ENCODE assay signal across 1 cellular context in genomic region chr4:173518419-173519102, GRCh38.
TF ChIP-seq lines count a peak whose summit lies in the region.

No MANE protein-coding gene starts in this region.

TF ChIP-seq in SK-N-SH, 30 proteins besides CTCF, POLR2A, EP300 and RAD21 (continued from another document):
- no peak for TF ChIP-seq IRF3 (IDR thresholded peaks at IDR 0.05; ENCODE audit: low read depth, low read length)
- peak; percentile 29; the same call in 1 of the 2 replicates for TF ChIP-seq ELF1 (IDR thresholded peaks at IDR 0.05)
- TF ChIP-seq NFIC (IDR thresholded peaks at IDR 0.05; ENCODE audit: borderline replicate concordance), result no peak
- TF ChIP-seq TAF1 (IDR thresholded peaks at IDR 0.05; ENCODE audit: borderline replicate concordance, low read depth, low read length), result no peak
- TF ChIP-seq SMC3 (IDR thresholded peaks at IDR 0.05; ENCODE audit: low read depth, low read length), result no peak
- TF ChIP-seq SIN3A (IDR thresholded peaks at IDR 0.05; ENCODE audit: borderline replicate concordance, low read depth, low read length), result 0 out of 2 replicates have a peak, but pooled peaks have one; percentile 33
- TF ChIP-seq EZH2phosphoT487 (IDR thresholded peaks at IDR 0.05; ENCODE audit: borderline replicate concordance, low read depth), result no peak
- no peak for TF ChIP-seq FOXM1 (IDR thresholded peaks at IDR 0.05; ENCODE audit: low read depth)
- TF ChIP-seq MAX (IDR thresholded peaks at IDR 0.05; ENCODE audit: low read depth), result no peak
- no peak; the same call in 1 of the 2 replicates for TF ChIP-seq RCOR1 (IDR thresholded peaks at IDR 0.05; ENCODE audit: low read length)
- peak; percentile 7; the same call in 1 of the 2 replicates for TF ChIP-seq POLR2AphosphoS5 (IDR thresholded peaks at IDR 0.05; ENCODE audit: low read depth, low read length)
- TF ChIP-seq YY1 (IDR thresholded peaks at IDR 0.05; ENCODE audit: low read depth), result no peak
- TF ChIP-seq RFX5 (IDR thresholded peaks at IDR 0.05; ENCODE audit: low read length), result no peak
- TF ChIP-seq GATA2 (CRISPR knock-in tag; IDR thresholded peaks at IDR 0.05), result no peak
- TF ChIP-seq RXRA (IDR thresholded peaks at IDR 0.05; ENCODE audit: borderline replicate concordance, low read depth), result no peak
- no peak; the same call in 1 of the 2 replicates for TF ChIP-seq REST (IDR thresholded peaks at IDR 0.05; ENCODE audit: low read depth, low read length)
- TF ChIP-seq NRF1 (IDR thresholded peaks at IDR 0.05; ENCODE audit: low read depth, low read length), result no peak
- TF ChIP-seq CHD2 (IDR thresholded peaks at IDR 0.05; ENCODE audit: low read length, partially characterized antibody), result peak; percentile 33
